20 cellular contexts compared by ENCODE assay signal in genomic region chr6:35962779-35963570, GRCh38. TPM values are rescaled to one million over a fixed set of nuclear protein-coding genes. Genes with fewer than 3 reads are reported as not detected.
DNase-seq lines count a peak whose midpoint lies in the region; ATAC-seq and TF ChIP-seq lines count a peak whose summit lies in the region.
"Had no signal": no experiment of that assay in that cellular context is flagged by ENCODE, and none has a peak within 500 bp of the region (broad histone marks: within the 10 kb centered on the region; RNA-seq: fewer than 3 reads in every experiment).

No MANE protein-coding gene starts in this region.

- H4K5ac ChIP-seq in mesendoderm (ENCODE audit: low read length) = no peak overlapping the region

- no peak overlapping the region for H3K23ac ChIP-seq in mesendoderm (ENCODE audit: low read length)

- no peak overlapping the region for H3K4me3 ChIP-seq in GM23338
- H3K4me3 ChIP-seq in mesendoderm (ENCODE audit: low read length) = no peak overlapping the region
- H3K4me3 ChIP-seq: A549, GM12878, K562 had no signal

- H3K4me3 Mint-ChIP-seq in GM23338 = no peak overlapping the region
- peak overlapping the region; percentile 24 for H3K4me3 Mint-ChIP-seq in type B pancreatic cell
- H3K4me3 Mint-ChIP-seq: CD14-positive monocyte; CD4-positive, alpha-beta memory T cell; H9 had no signal

- no peak overlapping the region for H2BK120ac ChIP-seq in mesendoderm (ENCODE audit: low read depth, low read length)

- peak overlapping the region; percentile 90; the same call in 1 of the 2 replicates for H2AFZ ChIP-seq in GM23338

- no peak overlapping the region for H2BK5ac ChIP-seq in mesendoderm (ENCODE audit: low read length)

- H3K27me3 ChIP-seq in GM23338 (ENCODE audit: insufficient read depth) = no peaks in the 10 kb centered on the region
- H3K27me3 ChIP-seq in mesendoderm (ENCODE audit: insufficient read depth, low read length, poor library complexity) = no peaks in the 10 kb centered on the region

- H3K56ac ChIP-seq in mesendoderm (ENCODE audit: low read length) = no peak overlapping the region

- DNase-seq in COLO829 (ENCODE audit: low spot score) = peak; percentile 16
- no peak for DNase-seq in GM23338 (ENCODE audit: low spot score)
- DNase-seq in mesendoderm = peak; percentile 28
- no peak for DNase-seq in type B pancreatic cell (ENCODE audit: extremely low spot score, unreplicated experiment)
- DNase-seq in NCI-H187 treated with DMSO at 0.1 percent for 48 hours (lab: John Stamatoyannopoulos, UW) = no peak
- DNase-seq: AML-193; CD4-positive, alpha-beta memory T cell; COR-L47; DMS153; DMS79 treated with DMSO at 0.1 percent for 48 hours; H9; IMR-90 had no signal

- ATAC-seq in GM23338 = no peak
- ATAC-seq in HG03025 (IDR thresholded peaks at IDR 0.05; ENCODE audit: low FRiP score, unreplicated experiment) = no peak
- ATAC-seq in HG03135 (IDR thresholded peaks at IDR 0.05; ENCODE audit: unreplicated experiment) = no peak
- ATAC-seq: A549, GM12878, K562 had no signal

- H3K4ac ChIP-seq in mesendoderm (ENCODE audit: low read depth, low read length) = no peak overlapping the region

- no CpG with 5 or more reads among the region's 14 CpGs for WGBS in mesendoderm (ENCODE audit: extremely low coverage, insufficient coverage, low lambda C conversion rate)

- no peak overlapping the region for H4K8ac ChIP-seq in mesendoderm (ENCODE audit: low read depth, low read length)

- no peaks in the 10 kb centered on the region for H3K79me2 ChIP-seq in GM23338 (replicated peaks; ENCODE audit: insufficient read depth)
- no peaks in the 10 kb centered on the region for H3K79me2 ChIP-seq in mesendoderm (ENCODE audit: control insufficient read depth, insufficient read depth, low read length)

- no peak for TF ChIP-seq CTCF in GM23338 (conservative IDR thresholded peaks at IDR 0.05; ENCODE audit: low read depth in 2 of 2)
- no peak for TF ChIP-seq CTCF in type B pancreatic cell (conservative IDR thresholded peaks at IDR 0.05)

- H4K20me1 ChIP-seq in GM23338 (replicated peaks; ENCODE audit: insufficient read depth) = no peaks in the 10 kb centered on the region

- no peaks in the 10 kb centered on the region for H3F3A ChIP-seq in GM23338 (replicated peaks; ENCODE audit: low read depth)

- no peaks in the 10 kb centered on the region for H3K9me3 Mint-ChIP-seq in GM23338
- no peaks in the 10 kb centered on the region for H3K9me3 Mint-ChIP-seq in type B pancreatic cell
- H3K9me3 Mint-ChIP-seq: CD14-positive monocyte; CD4-positive, alpha-beta memory T cell; H9 had no signal

- H3K27ac Mint-ChIP-seq in GM23338 = no peak overlapping the region
- H3K27ac Mint-ChIP-seq in type B pancreatic cell = peak overlapping the region; percentile 46
- H3K27ac Mint-ChIP-seq: CD14-positive monocyte; CD4-positive, alpha-beta memory T cell had no signal

- H3K27me3 Mint-ChIP-seq in GM23338 (ENCODE audit: insufficient read depth, low read depth, poor library complexity) (no peaks in the 10 kb centered on the region), type B pancreatic cell (peaks cover 4% of the 10 kb centered on the region)

- no peak overlapping the region for H3K18ac ChIP-seq in mesendoderm (ENCODE audit: low read length)

- H3K4me2 ChIP-seq in GM23338 = no peak overlapping the region
- no peak overlapping the region for H3K4me2 ChIP-seq in mesendoderm (ENCODE audit: low read length)
- H3K4me2 ChIP-seq: A549 had no signal

- H2AK5ac ChIP-seq in mesendoderm (ENCODE audit: low read length) = no peak overlapping the region

- H3K4me1 ChIP-seq in GM23338 (ENCODE audit: insufficient read depth) (0 out of 2 replicates have a peak, but pooled peaks cover 5% of the 10 kb centered on the region), mesendoderm (ENCODE audit: control insufficient read depth, low read depth, low read length) (no peaks in the 10 kb centered on the region)

- H3K27ac ChIP-seq in GM23338 (ENCODE audit: low read depth) (no peak overlapping the region), mesendoderm (ENCODE audit: low read depth, low read length) (no peak overlapping the region)
- H3K27ac ChIP-seq: 22Rv1, A549, HL-60 had no signal

- peaks cover 8% of the 10 kb centered on the region for H3K4me1 Mint-ChIP-seq in GM23338
- H3K4me1 Mint-ChIP-seq in type B pancreatic cell (ENCODE audit: unreplicated experiment) = no peaks in the 10 kb centered on the region
- H3K4me1 Mint-ChIP-seq: CD14-positive monocyte; CD4-positive, alpha-beta memory T cell had no signal

- H2BK15ac ChIP-seq in mesendoderm (replicated peaks; ENCODE audit: low read depth) = no peak overlapping the region

- H3K79me1 ChIP-seq in mesendoderm (ENCODE audit: low read length) = no peaks in the 10 kb centered on the region

- H3K9me2 ChIP-seq in GM23338 (ENCODE audit: insufficient read depth) = no peaks in the 10 kb centered on the region

- no peaks in the 10 kb centered on the region for H3K36me3 ChIP-seq in GM23338 (ENCODE audit: insufficient read depth)
- H3K36me3 ChIP-seq in mesendoderm (ENCODE audit: control insufficient read depth, insufficient read depth, low read length) = no peaks in the 10 kb centered on the region

- H3K36me3 Mint-ChIP-seq in GM23338 (ENCODE audit: low read depth) (no peaks in the 10 kb centered on the region), type B pancreatic cell (no peaks in the 10 kb centered on the region)
- H3K36me3 Mint-ChIP-seq: CD4-positive, alpha-beta memory T cell had no signal

- H3K9ac ChIP-seq in mesendoderm (ENCODE audit: low read length) = no peak overlapping the region

TF ChIP-seq in GM23338, 12 proteins besides CTCF, POLR2A, EP300 and RAD21 (continues in another document):
- no peak for TF ChIP-seq ZNF462 (CRISPR knock-in tag; IDR thresholded peaks at IDR 0.05)
- TF ChIP-seq JUNB (IDR thresholded peaks at IDR 0.05; ENCODE audit: unreplicated experiment) = no peak
- TF ChIP-seq NANOG (IDR thresholded peaks at IDR 0.05; ENCODE audit: borderline replicate concordance) = no peak
- no peak for TF ChIP-seq ZNF331 (CRISPR knock-in tag; IDR thresholded peaks at IDR 0.05; ENCODE audit: low read depth)
- no peak for TF ChIP-seq STAT1 (IDR thresholded peaks at IDR 0.05; ENCODE audit: unreplicated experiment)
- no peak for TF ChIP-seq ZNF114 (CRISPR knock-in tag; IDR thresholded peaks at IDR 0.05)
- TF ChIP-seq EZH2phosphoT487 (IDR thresholded peaks at IDR 0.05; ENCODE audit: unreplicated experiment) = no peak

RNA-seq across cellular contexts. Expression of gene SRPK1, which starts 42.1 kb away (rescaled TPM):
- total RNA-seq in GM23338 (2014; rRNA removed; shearing (Covaris generic)) = 153 and 175 TPM in 2 replicates
- polyA plus RNA-seq in GM23338 (2016; fragmentation: Nextera tagmentation; extraction: Ambion mirVana) = 168 and 202 TPM in 2 replicates
- polyA plus RNA-seq in mesendoderm (2013, experiment 1 of 2) = 76.2 TPM
- polyA plus RNA-seq in mesendoderm (2013, experiment 2 of 2) = 77.5 TPM
- total RNA-seq in type B pancreatic cell (ENCODE audit: low replicate concordance) = 69.7 and 73.8 TPM in 2 replicates

Comparison
In these comparisons a context has a peak if more than half of its experiments do, and no peak if none do; other contexts are left out.
1. DNase-seq: peak in COLO829 (single experiment) and mesendoderm (single experiment); none in GM23338 (single experiment), type B pancreatic cell (single experiment) and NCI-H187 treated with DMSO at 0.1 percent for 48 hours (single experiment).